34 cellular contexts compared by ENCODE assay signal in the genomic region with DNA sequence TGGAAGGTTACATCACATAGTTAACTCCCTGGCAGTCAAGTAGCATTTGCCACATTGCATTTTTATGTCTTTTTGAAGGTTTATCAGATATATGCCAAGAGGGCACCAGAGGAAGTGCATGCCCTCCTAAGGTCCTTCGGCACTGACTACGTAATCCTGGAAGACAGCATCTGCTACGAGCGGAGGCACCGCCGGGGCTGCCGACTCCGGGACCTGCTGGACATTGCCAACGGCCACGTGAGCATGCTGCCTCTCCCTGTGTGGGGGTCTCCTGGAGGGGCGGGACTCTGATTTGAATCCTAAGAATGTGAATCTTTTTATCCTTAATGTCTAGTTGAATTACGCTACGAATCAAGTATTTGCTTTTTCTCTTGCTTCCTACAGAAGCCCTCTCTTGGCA.
"Had no signal": no experiment of that assay in that cellular context is flagged by ENCODE, and none has a peak within 500 bp of the region (broad histone marks: within the 10 kb centered on the region; RNA-seq: fewer than 3 reads in every experiment).

No MANE protein-coding gene starts in this region.

- H3K9me3 ChIP-seq: body of pancreas, breast epithelium had no signal

- H3K9me3 Mint-ChIP-seq: activated B cell treated with CpG ODN at 0.5 μM for 24 hours; activated CD4-positive, alpha-beta memory T cell treated with anti-CD3 and anti-CD28 coated beads for 36 hours; activated CD4-positive, alpha-beta T cell treated with anti-CD3 and anti-CD28 coated beads, Interleukin-2, amount 10 ng/mL, durations not matched to agents 24 days and 14 days; activated CD8-positive, alpha-beta T cell treated with anti-CD3 and anti-CD28 coated beads for 36 hours; activated naive CD4-positive, alpha-beta T cell treated with anti-CD3 and anti-CD28 coated beads, Interleukin-2, amount 10 ng/mL, durations not matched to agents 7 days and 5 days; activated naive CD4-positive, alpha-beta T cell treated with anti-CD3 and anti-CD28 coated beads, Interleukin-2, amount 50 U/mL, for 24 hours; activated naive CD8-positive, alpha-beta T cell treated with anti-CD3 and anti-CD28 coated beads, Interleukin-2, amount 10 ng/mL, durations not matched to agents 7 days and 5 days; activated naive CD8-positive, alpha-beta T cell treated with anti-CD3 and anti-CD28 coated beads, Interleukin-2, amount 50 U/mL, for 24 hours; activated T-cell treated with anti-CD3 and anti-CD28 coated beads, Interleukin-2, amount 50 U/mL, for 4 hours; activated T-cell treated with anti-CD3 and anti-CD28 coated beads, Interleukin-2, amount 50 U/mL, for 72 hours; activated T-helper 1 cell treated with anti-CD3 and anti-CD28 coated beads, Interleukin-12 subunit alpha, Interleukin-12 subunit beta, Interleukin-2, Interleukin-4 antibody, amounts not matched to agents 30 ng/mL and 10 ng/mL and 1 ng/mL, durations not matched to agents 14 hours and 24 hours and 36 hours; activated T-helper 17 cell treated with anti-CD3 and anti-CD28 coated beads, Interleukin-2, amount 50 U/mL, for 72 hours; T-helper 1 cell treated with Interleukin-12 subunit alpha and Interleukin-12 subunit beta and Interleukin-4 antibody, amounts not matched to agents 30 μg/mL and 1 μg/mL, for 36 hours; T-helper 2 cell treated with Interferon-gamma antibody and Interleukin-4, amounts not matched to agents 5 μg/mL and 100 μg/mL, for 36 hours had no signal

- H3K4me3 ChIP-seq: body of pancreas, breast epithelium had no signal

- H3K27ac Mint-ChIP-seq: activated B cell treated with CpG ODN at 0.5 μM for 24 hours; activated CD4-positive, alpha-beta memory T cell treated with anti-CD3 and anti-CD28 coated beads for 36 hours; activated CD4-positive, alpha-beta T cell treated with anti-CD3 and anti-CD28 coated beads, Interleukin-2, amount 10 ng/mL, durations not matched to agents 24 days and 14 days; activated CD8-positive, alpha-beta T cell treated with anti-CD3 and anti-CD28 coated beads for 36 hours; activated naive CD4-positive, alpha-beta T cell treated with anti-CD3 and anti-CD28 coated beads, Interleukin-2, amount 50 U/mL, for 24 hours; activated naive CD8-positive, alpha-beta T cell; activated naive CD8-positive, alpha-beta T cell treated with anti-CD3 and anti-CD28 coated beads, Interleukin-2, amount 10 ng/mL, durations not matched to agents 7 days and 5 days; activated naive CD8-positive, alpha-beta T cell treated with anti-CD3 and anti-CD28 coated beads, Interleukin-2, amount 50 U/mL, for 24 hours; activated T-cell treated with anti-CD3 and anti-CD28 coated beads, Interleukin-2, amount 50 U/mL, for 72 hours; activated T-helper 1 cell treated with anti-CD3 and anti-CD28 coated beads, Interleukin-12 subunit alpha, Interleukin-12 subunit beta, Interleukin-2, Interleukin-4 antibody, amounts not matched to agents 30 ng/mL and 10 ng/mL and 1 ng/mL, durations not matched to agents 14 hours and 24 hours and 36 hours; activated T-helper 17 cell treated with anti-CD3 and anti-CD28 coated beads, Interleukin-2, amount 50 U/mL, for 72 hours; T-helper 1 cell treated with Interleukin-12 subunit alpha and Interleukin-12 subunit beta and Interleukin-4 antibody, amounts not matched to agents 30 μg/mL and 1 μg/mL, for 36 hours; T-helper 2 cell treated with Interferon-gamma antibody and Interleukin-4, amounts not matched to agents 5 μg/mL and 100 μg/mL, for 36 hours had no signal

- H3K4me1 Mint-ChIP-seq: activated B cell treated with CpG ODN at 0.5 μM for 24 hours; activated CD4-positive, alpha-beta T cell treated with anti-CD3 and anti-CD28 coated beads, Interleukin-2, amount 10 ng/mL, durations not matched to agents 24 days and 14 days; activated naive CD4-positive, alpha-beta T cell treated with anti-CD3 and anti-CD28 coated beads, Interleukin-2, amount 10 ng/mL, durations not matched to agents 7 days and 5 days; activated naive CD4-positive, alpha-beta T cell treated with anti-CD3 and anti-CD28 coated beads, Interleukin-2, amount 50 U/mL, for 24 hours; activated naive CD8-positive, alpha-beta T cell treated with anti-CD3 and anti-CD28 coated beads, Interleukin-2, amount 10 ng/mL, durations not matched to agents 7 days and 5 days; activated naive CD8-positive, alpha-beta T cell treated with anti-CD3 and anti-CD28 coated beads, Interleukin-2, amount 50 U/mL, for 24 hours; activated T-helper 17 cell treated with anti-CD3 and anti-CD28 coated beads, Interleukin-2, amount 50 U/mL, for 72 hours had no signal

- H3K4me1 ChIP-seq: body of pancreas, breast epithelium had no signal

- H3K4me3 Mint-ChIP-seq: activated B cell treated with CpG ODN at 0.5 μM for 24 hours; activated CD4-positive, alpha-beta memory T cell treated with anti-CD3 and anti-CD28 coated beads for 36 hours; activated CD4-positive, alpha-beta T cell treated with anti-CD3 and anti-CD28 coated beads, Interleukin-2, amount 10 ng/mL, durations not matched to agents 24 days and 14 days; activated CD8-positive, alpha-beta T cell treated with anti-CD3 and anti-CD28 coated beads for 36 hours; activated naive CD4-positive, alpha-beta T cell treated with anti-CD3 and anti-CD28 coated beads, Interleukin-2, amount 10 ng/mL, durations not matched to agents 7 days and 5 days; activated naive CD4-positive, alpha-beta T cell treated with anti-CD3 and anti-CD28 coated beads, Interleukin-2, amount 50 U/mL, for 24 hours; activated naive CD8-positive, alpha-beta T cell; activated naive CD8-positive, alpha-beta T cell treated with anti-CD3 and anti-CD28 coated beads, Interleukin-2, amount 10 ng/mL, durations not matched to agents 7 days and 5 days; activated naive CD8-positive, alpha-beta T cell treated with anti-CD3 and anti-CD28 coated beads, Interleukin-2, amount 50 U/mL, for 24 hours; activated T-cell treated with anti-CD3 and anti-CD28 coated beads, Interleukin-2, amount 50 U/mL, for 4 hours; activated T-cell treated with anti-CD3 and anti-CD28 coated beads, Interleukin-2, amount 50 U/mL, for 72 hours; activated T-helper 1 cell treated with anti-CD3 and anti-CD28 coated beads, Interleukin-12 subunit alpha, Interleukin-12 subunit beta, Interleukin-2, Interleukin-4 antibody, amounts not matched to agents 30 ng/mL and 10 ng/mL and 1 ng/mL, durations not matched to agents 14 hours and 24 hours and 36 hours; activated T-helper 17 cell treated with anti-CD3 and anti-CD28 coated beads, Interleukin-2, amount 50 U/mL, for 72 hours; T-helper 1 cell treated with Interleukin-12 subunit alpha and Interleukin-12 subunit beta and Interleukin-4 antibody, amounts not matched to agents 30 μg/mL and 1 μg/mL, for 36 hours; T-helper 2 cell treated with Interferon-gamma antibody and Interleukin-4, amounts not matched to agents 5 μg/mL and 100 μg/mL, for 36 hours had no signal

- H3K27me3 ChIP-seq: body of pancreas, brain microvascular endothelial cell, breast epithelium had no signal

- H3K27me3 Mint-ChIP-seq: activated B cell treated with CpG ODN at 0.5 μM for 24 hours; activated CD4-positive, alpha-beta memory T cell treated with anti-CD3 and anti-CD28 coated beads for 36 hours; activated CD4-positive, alpha-beta T cell treated with anti-CD3 and anti-CD28 coated beads, Interleukin-2, amount 10 ng/mL, durations not matched to agents 24 days and 14 days; activated CD8-positive, alpha-beta T cell treated with anti-CD3 and anti-CD28 coated beads for 36 hours; activated naive CD4-positive, alpha-beta T cell treated with anti-CD3 and anti-CD28 coated beads, Interleukin-2, amount 10 ng/mL, durations not matched to agents 7 days and 5 days; activated naive CD4-positive, alpha-beta T cell treated with anti-CD3 and anti-CD28 coated beads, Interleukin-2, amount 50 U/mL, for 24 hours; activated naive CD8-positive, alpha-beta T cell; activated naive CD8-positive, alpha-beta T cell treated with anti-CD3 and anti-CD28 coated beads, Interleukin-2, amount 10 ng/mL, durations not matched to agents 7 days and 5 days; activated naive CD8-positive, alpha-beta T cell treated with anti-CD3 and anti-CD28 coated beads, Interleukin-2, amount 50 U/mL, for 24 hours; activated T-helper 17 cell treated with anti-CD3 and anti-CD28 coated beads, Interleukin-2, amount 50 U/mL, for 72 hours had no signal

- DNase-seq: activated B cell treated with CpG ODN at 0.5 μM for 24 hours; activated CD4-positive, alpha-beta memory T cell treated with anti-CD3 and anti-CD28 coated beads for 36 hours; activated CD4-positive, alpha-beta T cell treated with anti-CD3 and anti-CD28 coated beads for 4 hours; activated CD4-positive, alpha-beta T cell treated with anti-CD3 and anti-CD28 coated beads, Interleukin-2, amount 10 ng/mL, durations not matched to agents 24 days and 14 days; activated CD4-positive, alpha-beta T cell treated with anti-CD3 and anti-CD28 coated beads, Interleukin-2, amount 50 U/mL, for 1 hour; activated CD4-positive, alpha-beta T cell treated with anti-CD3 and anti-CD28 coated beads, Interleukin-2, amount 50 U/mL, for 4 hours; activated CD4-positive, CD25-positive, alpha-beta regulatory T cell treated with anti-CD3 and anti-CD28 coated beads, Interleukin-2, amount 50 U/mL, for 72 hours; activated CD8-positive, alpha-beta memory T cell treated with anti-CD3 and anti-CD28 coated beads, Interleukin-2, amount 50 U/mL, for 4 hours; activated CD8-positive, alpha-beta T cell treated with anti-CD3 and anti-CD28 coated beads for 36 hours; activated gamma-delta T cell; activated naive CD4-positive, alpha-beta T cell treated with anti-CD3 and anti-CD28 coated beads, Interleukin-2, amount 10 ng/mL, durations not matched to agents 7 days and 5 days; activated naive CD4-positive, alpha-beta T cell treated with Interleukin-2 at 50 U/mL for 16 hours; activated naive CD8-positive, alpha-beta T cell treated with anti-CD3 and anti-CD28 coated beads, Interleukin-2, amount 10 ng/mL, durations not matched to agents 7 days and 5 days; activated naive CD8-positive, alpha-beta T cell treated with anti-CD3 and anti-CD28 coated beads, Interleukin-2, amount 50 U/mL, for 24 hours; activated T-cell treated with anti-CD3 and anti-CD28 coated beads for 4 hours; activated T-cell treated with anti-CD3 and anti-CD28 coated beads, Interleukin-2, amount 50 U/mL, for 1 hour; activated T-cell treated with anti-CD3 and anti-CD28 coated beads, Interleukin-2, amount 50 U/mL, for 4 hours; activated T-cell treated with anti-CD3 and anti-CD28 coated beads, Interleukin-2, amount 50 U/mL, for 72 hours; amniotic stem cell; aorta; body of pancreas; brain microvascular endothelial cell; central memory CD4-positive, alpha-beta T cell; cerebellar nuclear complex; T-helper 1 cell; T-helper 2 cell; T-helper 9 cell had no signal

- H3K27ac ChIP-seq: body of pancreas, brain microvascular endothelial cell, breast epithelium had no signal
